8 cellular contexts compared by ENCODE assay signal in the genomic region with DNA sequence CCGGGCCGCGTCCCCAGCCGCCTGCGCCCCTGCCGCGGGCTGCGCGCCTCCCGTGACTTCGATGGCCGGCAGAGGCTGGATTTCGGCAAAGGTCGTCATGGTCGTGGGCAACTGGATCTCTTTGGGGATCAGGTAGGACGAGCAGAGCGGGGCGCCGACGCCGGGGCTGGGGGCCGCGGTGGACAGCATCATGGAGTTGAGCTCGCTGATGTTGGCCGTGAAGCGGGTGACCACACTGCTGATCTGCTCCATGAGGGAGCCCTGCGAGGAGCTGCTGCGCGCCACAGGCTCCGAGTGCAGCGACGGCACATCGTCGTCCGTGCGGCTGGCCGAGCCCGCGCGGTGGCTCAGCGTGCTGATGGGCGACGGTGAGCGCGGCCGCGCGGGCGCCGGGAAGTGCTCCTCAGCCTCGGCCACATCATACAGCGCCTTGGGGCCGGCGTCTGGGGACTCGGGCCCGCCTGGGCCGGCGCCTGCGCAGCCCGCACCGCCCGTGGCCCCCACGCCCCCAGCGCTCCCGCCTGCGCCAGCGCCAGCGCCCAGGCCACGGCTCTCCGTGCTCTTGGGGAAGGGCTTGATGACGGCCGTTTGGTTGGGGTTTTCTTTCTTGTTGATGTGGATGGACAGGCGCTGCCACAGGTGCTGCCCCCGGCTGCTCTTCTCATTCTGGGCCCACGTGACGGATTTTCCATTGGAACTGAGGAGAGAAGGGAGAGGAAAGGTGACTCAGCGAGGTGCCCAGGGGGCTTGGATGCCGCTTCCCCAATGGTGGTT.
DNase-seq lines count a peak whose midpoint lies in the region; ATAC-seq lines count a peak whose summit lies in the region.

No MANE protein-coding gene starts in this region.

- intact Hi-C loops in aorta (cut with DNase I): no loop called here

- H3K4me1 ChIP-seq in muscle layer of colon (ENCODE audit: insufficient read depth, low read length) (no peaks in the 10 kb centered on the region), aorta (ENCODE audit: control insufficient read depth in 1 of 2, insufficient read depth in 2 of 2, low read length in 2 of 2) (no peaks in the 10 kb centered on the region)

- no peak overlapping the region for H3K9ac ChIP-seq in muscle layer of colon (ENCODE audit: low read length)

- peaks cover 0 to 11% of the 10 kb centered on the region in 2 donors for H3K27me3 ChIP-seq in muscle layer of colon (ENCODE audit: control insufficient read depth in 1 of 2, insufficient read depth in 2 of 2, low read length in 2 of 2)
- no peaks in the 10 kb centered on the region for H3K27me3 ChIP-seq in aorta (ENCODE audit: control insufficient read depth in 1 of 2, insufficient read depth in 2 of 2, low read length in 1 of 2)

- H3K27ac ChIP-seq in muscle layer of colon (ENCODE audit: low read depth, low read length) (no peak overlapping the region), aorta (ENCODE audit: low read depth in 1 of 2, low read length in 2 of 2) (no peak overlapping the region)

- peak; percentile 34 to 48 for DNase-seq in NCI-H1930 (lab: John Stamatoyannopoulos, UW)
- DNase-seq in ecto neural progenitor cell (ENCODE audit: low spot score): peak; percentile 57
- peak; percentile 52 to 86 for DNase-seq in aorta
- DNase-seq in NCI-H187 (lab: John Stamatoyannopoulos, UW): no peak
- no peak for DNase-seq in T-helper 9 cell

- H3K4me3 ChIP-seq in muscle layer of colon (ENCODE audit: low read depth in 1 of 2, low read length in 2 of 2) (peak overlapping the region; percentile 27 to 61), aorta (ENCODE audit: low read length in 2 of 2) (peak overlapping the region in 1 of 2 donors; percentile 37)

- ATAC-seq in GM18868 (IDR thresholded peaks at IDR 0.05; ENCODE audit: unreplicated experiment) (peak; percentile 54), aorta (ENCODE audit: low FRiP score) (peak; percentile 41), HG02763 (IDR thresholded peaks at IDR 0.05; ENCODE audit: unreplicated experiment) (no peak)

- WGBS in aorta, 2 donors: 6% methylated on average over 73 to 78 of the region's 78 CpGs

- H3K9me3 ChIP-seq in muscle layer of colon (ENCODE audit: low read length): no peaks in the 10 kb centered on the region
- no peaks in the 10 kb centered on the region for H3K9me3 ChIP-seq in aorta (ENCODE audit: control insufficient read depth, low read length)

- H3K36me3 ChIP-seq in muscle layer of colon (ENCODE audit: insufficient read depth, low read length) (no peaks in the 10 kb centered on the region), aorta (ENCODE audit: control insufficient read depth in 1 of 2, insufficient read depth in 2 of 2, low read length in 1 of 2) (no peaks in the 10 kb centered on the region)

Comparison
In these comparisons a context has a peak if more than half of its experiments do, and no peak if none do; other contexts are left out.
1. DNase-seq: peak in NCI-H1930 (2 of 2), ecto neural progenitor cell (single experiment) and aorta (2 of 2); none in NCI-H187 (0 of 2) and T-helper 9 cell (single experiment).